Comparison of ENCODE assay signal across 1 cellular context in genomic region chr19:49119411-49120324, GRCh38.
A peak's percentile ranks its signal among the peaks of the same experiment; 100 is the strongest.
TF ChIP-seq lines count a peak whose summit lies in the region.

Gene PPFIA3 (plus strand): TSS chr19:49119544. CDS start chr19:49127874, 8,330 bp downstream.

TF ChIP-seq in WTC11, 78 proteins besides CTCF, POLR2A, EP300 and RAD21 (continued from another document and continues in another):
- TF ChIP-seq, protein P1, sequence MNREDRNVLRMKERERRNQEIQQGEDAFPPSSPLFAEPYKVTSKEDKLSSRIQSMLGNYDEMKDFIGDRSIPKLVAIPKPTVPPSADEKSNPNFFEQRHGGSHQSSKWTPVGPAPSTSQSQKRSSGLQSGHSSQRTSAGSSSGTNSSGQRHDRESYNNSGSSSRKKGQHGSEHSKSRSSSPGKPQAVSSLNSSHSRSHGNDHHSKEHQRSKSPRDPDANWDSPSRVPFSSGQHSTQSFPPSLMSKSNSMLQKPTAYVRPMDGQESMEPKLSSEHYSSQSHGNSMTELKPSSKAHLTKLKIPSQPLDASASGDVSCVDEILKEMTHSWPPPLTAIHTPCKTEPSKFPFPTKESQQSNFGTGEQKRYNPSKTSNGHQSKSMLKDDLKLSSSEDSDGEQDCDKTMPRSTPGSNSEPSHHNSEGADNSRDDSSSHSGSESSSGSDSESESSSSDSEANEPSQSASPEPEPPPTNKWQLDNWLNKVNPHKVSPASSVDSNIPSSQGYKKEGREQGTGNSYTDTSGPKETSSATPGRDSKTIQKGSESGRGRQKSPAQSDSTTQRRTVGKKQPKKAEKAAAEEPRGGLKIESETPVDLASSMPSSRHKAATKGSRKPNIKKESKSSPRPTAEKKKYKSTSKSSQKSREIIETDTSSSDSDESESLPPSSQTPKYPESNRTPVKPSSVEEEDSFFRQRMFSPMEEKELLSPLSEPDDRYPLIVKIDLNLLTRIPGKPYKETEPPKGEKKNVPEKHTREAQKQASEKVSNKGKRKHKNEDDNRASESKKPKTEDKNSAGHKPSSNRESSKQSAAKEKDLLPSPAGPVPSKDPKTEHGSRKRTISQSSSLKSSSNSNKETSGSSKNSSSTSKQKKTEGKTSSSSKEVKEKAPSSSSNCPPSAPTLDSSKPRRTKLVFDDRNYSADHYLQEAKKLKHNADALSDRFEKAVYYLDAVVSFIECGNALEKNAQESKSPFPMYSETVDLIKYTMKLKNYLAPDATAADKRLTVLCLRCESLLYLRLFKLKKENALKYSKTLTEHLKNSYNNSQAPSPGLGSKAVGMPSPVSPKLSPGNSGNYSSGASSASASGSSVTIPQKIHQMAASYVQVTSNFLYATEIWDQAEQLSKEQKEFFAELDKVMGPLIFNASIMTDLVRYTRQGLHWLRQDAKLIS (CRISPR knock-in tag; IDR thresholded peaks at IDR 0.05; ENCODE audit: borderline replicate concordance) = no peak
- TF ChIP-seq SOX15 (CRISPR knock-in tag; IDR thresholded peaks at IDR 0.05) (no peak), OVOL2 (CRISPR knock-in tag; IDR thresholded peaks at IDR 0.05; ENCODE audit: borderline replicate concordance) (no peak), FOXK1 (CRISPR knock-in tag; IDR thresholded peaks at IDR 0.05) (peak; percentile 71; the same call in 1 of the 2 replicates), GABPB1 (CRISPR knock-in tag; IDR thresholded peaks at IDR 0.05) (peak; percentile 48; the same call in 1 of the 2 replicates), IRF2 (CRISPR knock-in tag; IDR thresholded peaks at IDR 0.05; ENCODE audit: borderline replicate concordance, low read depth) (no peak), ZNF121 (CRISPR knock-in tag; IDR thresholded peaks at IDR 0.05) (0 out of 2 replicates have a peak, but pooled peaks have one; percentile 47), PRDM15 (CRISPR knock-in tag; IDR thresholded peaks at IDR 0.05) (peak; percentile 39; the same call in 1 of the 2 replicates), ARID4B (CRISPR knock-in tag; IDR thresholded peaks at IDR 0.05; ENCODE audit: borderline replicate concordance) (peak; percentile 76; the same call in 1 of the 2 replicates), ZNF396 (CRISPR knock-in tag; IDR thresholded peaks at IDR 0.05; ENCODE audit: borderline replicate concordance) (no peak), ZNF232 (CRISPR knock-in tag; IDR thresholded peaks at IDR 0.05) (0 out of 2 replicates have a peak, but pooled peaks have one; percentile 56), CREM (CRISPR knock-in tag; IDR thresholded peaks at IDR 0.05) (0 out of 2 replicates have a peak, but pooled peaks have one; percentile 46), NFYB (CRISPR knock-in tag; conservative IDR thresholded peaks at IDR 0.05; ENCODE audit: low read depth) (no peak; the same call in 1 of the 2 replicates), ZNF219 (CRISPR knock-in tag; IDR thresholded peaks at IDR 0.05; ENCODE audit: borderline replicate concordance) (no peak; the same call in 1 of the 2 replicates), TEAD1 (CRISPR knock-in tag; IDR thresholded peaks at IDR 0.05) (0 out of 2 replicates have a peak, but pooled peaks have one; percentile 49), CBFB (CRISPR knock-in tag; IDR thresholded peaks at IDR 0.05; ENCODE audit: low read depth) (no peak; the same call in 1 of the 2 replicates), KAT7 (CRISPR knock-in tag; IDR thresholded peaks at IDR 0.05; ENCODE audit: borderline replicate concordance) (0 out of 2 replicates have a peak, but pooled peaks have one; percentile 48), ZNF263 (CRISPR knock-in tag; IDR thresholded peaks at IDR 0.05; ENCODE audit: low read depth) (no peak), EMX1 (CRISPR knock-in tag; IDR thresholded peaks at IDR 0.05) (no peak), TEAD4 (CRISPR knock-in tag; IDR thresholded peaks at IDR 0.05) (no peak), TCF7 (CRISPR knock-in tag; IDR thresholded peaks at IDR 0.05; ENCODE audit: low read depth) (peak; percentile 89), ETV6 (CRISPR knock-in tag; IDR thresholded peaks at IDR 0.05) (no peak), SP1 (CRISPR knock-in tag; conservative IDR thresholded peaks at IDR 0.05) (peak; percentile 48; the same call in 1 of the 2 replicates), JUN (CRISPR knock-in tag; IDR thresholded peaks at IDR 0.05) (peak; percentile 85; the same call in 1 of the 2 replicates), CREB1 (CRISPR knock-in tag; IDR thresholded peaks at IDR 0.05) (no peak), PRRX2 (CRISPR knock-in tag; IDR thresholded peaks at IDR 0.05) (no peak), SMAD3 (CRISPR knock-in tag; IDR thresholded peaks at IDR 0.05; ENCODE audit: borderline replicate concordance) (peak; percentile 75; the same call in 1 of the 2 replicates), ZNF671 (CRISPR knock-in tag; IDR thresholded peaks at IDR 0.05) (no peak)
- TF ChIP-seq, protein P2, sequence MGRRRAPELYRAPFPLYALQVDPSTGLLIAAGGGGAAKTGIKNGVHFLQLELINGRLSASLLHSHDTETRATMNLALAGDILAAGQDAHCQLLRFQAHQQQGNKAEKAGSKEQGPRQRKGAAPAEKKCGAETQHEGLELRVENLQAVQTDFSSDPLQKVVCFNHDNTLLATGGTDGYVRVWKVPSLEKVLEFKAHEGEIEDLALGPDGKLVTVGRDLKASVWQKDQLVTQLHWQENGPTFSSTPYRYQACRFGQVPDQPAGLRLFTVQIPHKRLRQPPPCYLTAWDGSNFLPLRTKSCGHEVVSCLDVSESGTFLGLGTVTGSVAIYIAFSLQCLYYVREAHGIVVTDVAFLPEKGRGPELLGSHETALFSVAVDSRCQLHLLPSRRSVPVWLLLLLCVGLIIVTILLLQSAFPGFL (CRISPR knock-in tag; IDR thresholded peaks at IDR 0.05; ENCODE audit: borderline replicate concordance) = peak; percentile 40; the same call in 1 of the 2 replicates
- TF ChIP-seq, protein P3, sequence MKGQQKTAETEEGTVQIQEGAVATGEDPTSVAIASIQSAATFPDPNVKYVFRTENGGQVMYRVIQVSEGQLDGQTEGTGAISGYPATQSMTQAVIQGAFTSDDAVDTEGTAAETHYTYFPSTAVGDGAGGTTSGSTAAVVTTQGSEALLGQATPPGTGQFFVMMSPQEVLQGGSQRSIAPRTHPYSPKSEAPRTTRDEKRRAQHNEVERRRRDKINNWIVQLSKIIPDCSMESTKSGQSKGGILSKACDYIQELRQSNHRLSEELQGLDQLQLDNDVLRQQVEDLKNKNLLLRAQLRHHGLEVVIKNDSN (CRISPR knock-in tag; IDR thresholded peaks at IDR 0.05) = peak; percentile 54; the same call in 1 of the 2 replicates
- TF ChIP-seq, protein P4, sequence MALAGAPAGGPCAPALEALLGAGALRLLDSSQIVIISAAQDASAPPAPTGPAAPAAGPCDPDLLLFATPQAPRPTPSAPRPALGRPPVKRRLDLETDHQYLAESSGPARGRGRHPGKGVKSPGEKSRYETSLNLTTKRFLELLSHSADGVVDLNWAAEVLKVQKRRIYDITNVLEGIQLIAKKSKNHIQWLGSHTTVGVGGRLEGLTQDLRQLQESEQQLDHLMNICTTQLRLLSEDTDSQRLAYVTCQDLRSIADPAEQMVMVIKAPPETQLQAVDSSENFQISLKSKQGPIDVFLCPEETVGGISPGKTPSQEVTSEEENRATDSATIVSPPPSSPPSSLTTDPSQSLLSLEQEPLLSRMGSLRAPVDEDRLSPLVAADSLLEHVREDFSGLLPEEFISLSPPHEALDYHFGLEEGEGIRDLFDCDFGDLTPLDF (CRISPR knock-in tag; IDR thresholded peaks at IDR 0.05) = no peak
- TF ChIP-seq, protein P5, sequence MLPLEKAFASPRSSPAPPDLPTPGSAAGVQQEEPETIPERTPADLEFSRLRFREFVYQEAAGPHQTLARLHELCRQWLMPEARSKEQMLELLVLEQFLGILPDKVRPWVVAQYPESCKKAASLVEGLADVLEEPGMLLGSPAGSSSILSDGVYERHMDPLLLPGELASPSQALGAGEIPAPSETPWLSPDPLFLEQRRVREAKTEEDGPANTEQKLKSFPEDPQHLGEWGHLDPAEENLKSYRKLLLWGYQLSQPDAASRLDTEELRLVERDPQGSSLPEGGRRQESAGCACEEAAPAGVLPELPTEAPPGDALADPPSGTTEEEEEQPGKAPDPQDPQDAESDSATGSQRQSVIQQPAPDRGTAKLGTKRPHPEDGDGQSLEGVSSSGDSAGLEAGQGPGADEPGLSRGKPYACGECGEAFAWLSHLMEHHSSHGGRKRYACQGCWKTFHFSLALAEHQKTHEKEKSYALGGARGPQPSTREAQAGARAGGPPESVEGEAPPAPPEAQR (CRISPR knock-in tag; IDR thresholded peaks at IDR 0.05) = no peak
- TF ChIP-seq, protein P6, sequence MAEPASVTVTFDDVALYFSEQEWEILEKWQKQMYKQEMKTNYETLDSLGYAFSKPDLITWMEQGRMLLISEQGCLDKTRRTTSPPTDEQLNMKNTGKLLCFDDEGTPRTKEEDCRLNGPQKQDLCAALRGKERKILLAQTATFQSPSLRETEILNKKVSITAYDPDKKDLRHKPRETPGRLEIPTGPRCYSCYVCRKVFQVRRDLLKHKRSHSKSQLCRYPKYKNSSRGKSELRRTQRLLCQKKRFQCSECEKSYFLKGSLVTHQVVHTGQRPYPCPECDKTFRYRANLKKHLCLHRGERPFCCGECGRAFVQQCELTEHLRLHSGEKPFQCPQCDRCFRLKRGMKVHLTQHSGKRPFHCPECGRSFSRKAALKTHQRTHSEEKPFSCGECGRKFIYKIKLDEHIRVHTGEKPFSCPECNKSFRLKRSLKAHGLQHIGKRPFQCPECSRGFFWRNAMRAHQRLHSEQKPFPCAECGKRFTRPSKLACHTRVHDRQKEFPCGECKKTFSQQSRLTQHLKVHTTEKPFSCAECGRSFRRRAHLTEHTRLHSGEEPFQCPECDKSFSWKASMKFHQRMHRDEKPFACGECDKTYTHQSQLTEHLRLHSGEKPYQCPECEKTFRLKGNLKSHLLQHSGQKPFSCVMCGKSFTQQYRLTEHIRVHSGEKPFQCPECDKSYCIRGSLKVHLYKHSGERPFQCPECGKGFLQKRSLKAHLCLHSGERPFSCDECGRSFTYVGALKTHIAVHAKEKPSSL (CRISPR knock-in tag; conservative IDR thresholded peaks at IDR 0.05) = no peak
- TF ChIP-seq, protein P7, sequence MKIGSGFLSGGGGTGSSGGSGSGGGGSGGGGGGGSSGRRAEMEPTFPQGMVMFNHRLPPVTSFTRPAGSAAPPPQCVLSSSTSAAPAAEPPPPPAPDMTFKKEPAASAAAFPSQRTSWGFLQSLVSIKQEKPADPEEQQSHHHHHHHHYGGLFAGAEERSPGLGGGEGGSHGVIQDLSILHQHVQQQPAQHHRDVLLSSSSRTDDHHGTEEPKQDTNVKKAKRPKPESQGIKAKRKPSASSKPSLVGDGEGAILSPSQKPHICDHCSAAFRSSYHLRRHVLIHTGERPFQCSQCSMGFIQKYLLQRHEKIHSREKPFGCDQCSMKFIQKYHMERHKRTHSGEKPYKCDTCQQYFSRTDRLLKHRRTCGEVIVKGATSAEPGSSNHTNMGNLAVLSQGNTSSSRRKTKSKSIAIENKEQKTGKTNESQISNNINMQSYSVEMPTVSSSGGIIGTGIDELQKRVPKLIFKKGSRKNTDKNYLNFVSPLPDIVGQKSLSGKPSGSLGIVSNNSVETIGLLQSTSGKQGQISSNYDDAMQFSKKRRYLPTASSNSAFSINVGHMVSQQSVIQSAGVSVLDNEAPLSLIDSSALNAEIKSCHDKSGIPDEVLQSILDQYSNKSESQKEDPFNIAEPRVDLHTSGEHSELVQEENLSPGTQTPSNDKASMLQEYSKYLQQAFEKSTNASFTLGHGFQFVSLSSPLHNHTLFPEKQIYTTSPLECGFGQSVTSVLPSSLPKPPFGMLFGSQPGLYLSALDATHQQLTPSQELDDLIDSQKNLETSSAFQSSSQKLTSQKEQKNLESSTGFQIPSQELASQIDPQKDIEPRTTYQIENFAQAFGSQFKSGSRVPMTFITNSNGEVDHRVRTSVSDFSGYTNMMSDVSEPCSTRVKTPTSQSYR (CRISPR knock-in tag; IDR thresholded peaks at IDR 0.05) = no peak
